10 cellular contexts compared by ENCODE assay signal in the genomic region with DNA sequence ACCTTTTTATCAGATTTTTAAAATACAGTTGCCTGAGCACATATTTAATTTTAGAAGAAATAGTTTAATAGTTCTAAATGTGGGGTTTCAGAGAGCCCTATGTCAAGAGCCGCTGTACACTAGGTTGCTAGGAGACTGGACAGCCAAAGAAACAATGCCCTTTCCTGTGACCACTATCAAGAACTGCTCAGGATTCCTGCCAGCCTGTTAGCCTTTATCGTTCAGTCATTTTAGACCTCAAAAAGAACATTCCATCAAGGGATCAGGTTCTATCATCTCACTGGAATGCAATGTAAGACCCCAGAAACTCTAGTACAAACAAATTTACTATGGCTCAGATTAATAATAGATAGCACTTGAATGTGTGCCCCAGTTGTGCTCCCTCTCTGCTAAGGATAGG.
DNase-seq lines count a peak whose midpoint lies in the region; ATAC-seq, FAIRE-seq and TF ChIP-seq lines count a peak whose summit lies in the region.
"Had no signal": no experiment of that assay in that cellular context is flagged by ENCODE, and none has a peak within 500 bp of the region (broad histone marks: within the 10 kb centered on the region; RNA-seq: fewer than 3 reads in every experiment).

No MANE protein-coding gene starts in this region.

- H3K79me2 ChIP-seq in endothelial cell of umbilical vein (ENCODE audit: control insufficient read depth, insufficient read depth, low read length): peaks cover 33% of the 10 kb centered on the region

- no peaks in the 10 kb centered on the region for H3K36me3 ChIP-seq in Peyer's patch
- no peaks in the 10 kb centered on the region for H3K36me3 ChIP-seq in endothelial cell of umbilical vein (ENCODE audit: control insufficient read depth in 2 of 2, extremely low read depth in 1 of 2, insufficient read depth in 2 of 2, low read length in 2 of 2)
- no peaks in the 10 kb centered on the region for H3K36me3 ChIP-seq in mucosa of rectum (ENCODE audit: control insufficient read depth in 2 of 2, insufficient read depth in 2 of 2, low read length in 2 of 2)
- no peaks in the 10 kb centered on the region for H3K36me3 ChIP-seq in tibial artery

- H3K4me3 ChIP-seq in Peyer's patch (no peak overlapping the region), endothelial cell of umbilical vein (replicated peaks in 1 of 3; ENCODE audit: insufficient read depth in 1 of 3, low read depth in 1 of 3, low read length in 3 of 3) (peak overlapping the region in 1 of 3 experiments; percentile 95), mucosa of rectum (ENCODE audit: low read length in 2 of 2) (no peak overlapping the region), tibial artery (no peak overlapping the region)

- TF ChIP-seq POLR2A in Peyer's patch (IDR thresholded peaks at IDR 0.05) (no peak), endothelial cell of umbilical vein (IDR thresholded peaks at IDR 0.05; ENCODE audit: low read depth, low read length) (no peak)

- no peaks in the 10 kb centered on the region for H4K20me1 ChIP-seq in endothelial cell of umbilical vein (replicated peaks; ENCODE audit: control insufficient read depth, extremely low read depth, insufficient read depth, low read length)

- ATAC-seq in HG02870 (IDR thresholded peaks at IDR 0.05; ENCODE audit: unreplicated experiment): no peak

- H3K9ac ChIP-seq in endothelial cell of umbilical vein (replicated peaks; ENCODE audit: extremely low read depth, insufficient read depth, low read length) (peak overlapping the region; percentile 100), mucosa of rectum (ENCODE audit: low read depth in 1 of 2, low read length in 2 of 2) (no peak overlapping the region)

- no peaks in the 10 kb centered on the region for H3K9me1 ChIP-seq in endothelial cell of umbilical vein (replicated peaks; ENCODE audit: control insufficient read depth, extremely low read depth, insufficient read depth, low read length)

- H3K4me1 ChIP-seq in Peyer's patch: peaks cover 0 to 3% (median 0%) of the 10 kb centered on the region in 4 donors
- H3K4me1 ChIP-seq in endothelial cell of umbilical vein (ENCODE audit: control insufficient read depth, extremely low read depth, insufficient read depth, low read length): peaks cover 60% of the 10 kb centered on the region
- peaks cover 0 to 4% of the 10 kb centered on the region in 2 donors for H3K4me1 ChIP-seq in mucosa of rectum (ENCODE audit: control insufficient read depth in 2 of 2, insufficient read depth in 2 of 2, low read length in 2 of 2)
- H3K4me1 ChIP-seq in tibial artery: peaks cover 0 to 45% (median 28%) of the 10 kb centered on the region in 4 donors

- H2AFZ ChIP-seq in endothelial cell of umbilical vein (ENCODE audit: low read depth, low read length): no peak overlapping the region

- FAIRE-seq in endothelial cell of umbilical vein (lab: Jason Lieb, UNC): peak; percentile 82

- no peaks in the 10 kb centered on the region for H3K27me3 ChIP-seq in Peyer's patch
- no peaks in the 10 kb centered on the region for H3K27me3 ChIP-seq in endothelial cell of umbilical vein (ENCODE audit: control insufficient read depth in 2 of 2, insufficient read depth in 2 of 2, low read length in 2 of 2)
- H3K27me3 ChIP-seq in mucosa of rectum (ENCODE audit: control insufficient read depth in 2 of 2, insufficient read depth in 2 of 2, low read length in 2 of 2): no peaks in the 10 kb centered on the region
- no peaks in the 10 kb centered on the region for H3K27me3 ChIP-seq in tibial artery

- no peak for TF ChIP-seq CTCF in Peyer's patch (IDR thresholded peaks at IDR 0.05)
- no peak for TF ChIP-seq CTCF in endothelial cell of umbilical vein (IDR thresholded peaks at IDR 0.05; ENCODE audit: extremely low read depth in 1 of 2, insufficient read depth in 1 of 2, low read depth in 1 of 2, low read length in 2 of 2)
- no peak for TF ChIP-seq CTCF in tibial artery (IDR thresholded peaks at IDR 0.05)

- CTCF ChIA-PET in endothelial cell of umbilical vein (lab: Charles Lee): interaction anchor here (0.6 to 2.9 kb wide), 6 partner anchors 69 to 207 kb away, joined by 3 to 17 read pairs (median 8); a partner anchor contains a TSS

- no TSS peak for BruUV-seq in endothelial cell of umbilical vein (replicated peaks; lab: Mats Ljungman, UMichigan)

- dilution Hi-C loops in endothelial cell of umbilical vein (cut with MboI; ENCODE audit: extremely low pct_ligation_motif_present, low sequenced_read_pairs): no loop called here

- POLR2A ChIA-PET in endothelial cell of umbilical vein (lab: Charles Lee): interaction anchor here (0.8 to 7.9 kb wide), 5 partner anchors 45 to 184 kb away, joined by 6 to 200 read pairs (median 15); a partner anchor contains a TSS

- peak overlapping the region in 3 of 4 donors; percentile 55 to 85 (median 72) for H3K27ac ChIP-seq in Peyer's patch
- peak overlapping the region; percentile 100 for H3K27ac ChIP-seq in endothelial cell of umbilical vein (ENCODE audit: insufficient read depth, low read depth, low read length)
- H3K27ac ChIP-seq in mucosa of rectum (ENCODE audit: low read depth in 2 of 2, low read length in 2 of 2): peak overlapping the region; percentile 72 to 82
- peak overlapping the region; percentile 83 for H3K27ac ChIP-seq in tibial artery

- peak overlapping the region; percentile 100 for H3K4me2 ChIP-seq in endothelial cell of umbilical vein (ENCODE audit: insufficient read depth, low read length)

- H3K9me3 ChIP-seq in Peyer's patch (no peaks in the 10 kb centered on the region), endothelial cell of umbilical vein (replicated peaks; ENCODE audit: control insufficient read depth, insufficient read depth, low read length) (no peaks in the 10 kb centered on the region), mucosa of rectum (ENCODE audit: control insufficient read depth in 2 of 2, low read length in 2 of 2) (no peaks in the 10 kb centered on the region), tibial artery (no peaks in the 10 kb centered on the region)

- intact Hi-C loops in endothelial cell of umbilical vein (cut with micrococcal nuclease): loop anchor here (1.0 kb wide), 3 partner anchors 29 to 181 kb away; a partner anchor contains a TSS
- intact Hi-C loops in tibial artery (cut with DNase I; ENCODE audit: low total_unique reads): loop anchor here (5.0 kb wide), 1 partner anchor 180 kb away; a partner anchor contains a TSS

- DNase-seq in Peyer's patch (no peak), endothelial cell of umbilical vein (ENCODE audit: low read depth, low spot score) (peak; percentile 92), tibial artery (no peak), NCI-H748 (lab: John Stamatoyannopoulos, UW; ENCODE audit: unreplicated experiment) (no peak), GDM1 (lab: John Stamatoyannopoulos, UW) (no peak)
- DNase-seq: activated CD4-positive, alpha-beta memory T cell treated with anti-CD3 and anti-CD28 coated beads, Interleukin-2, amount 10 ng/mL, durations not matched to agents 7 days and 5 days; immature natural killer cell; stimulated activated CD4-positive, alpha-beta T cell treated with anti-CD3 and anti-CD28 coated beads, Interleukin-2, amount 100 ng/mL, for 48 hours had no signal

TF ChIP-seq in endothelial cell of umbilical vein, 7 proteins besides CTCF, POLR2A, EP300 and RAD21:
- TF ChIP-seq JUN (IDR thresholded peaks at IDR 0.05; ENCODE audit: borderline replicate concordance, insufficient read depth, insufficient read length, low read depth) (peak; percentile 69), EZH2 (IDR thresholded peaks at IDR 0.05; ENCODE audit: borderline replicate concordance, low read depth, low read length, severe bottlenecking) (no peak), FOS (IDR thresholded peaks at IDR 0.05; ENCODE audit: borderline replicate concordance, insufficient read depth, low read length) (no peak), GATA2 (IDR thresholded peaks at IDR 0.05; ENCODE audit: insufficient read depth, insufficient read length, low read depth, low read length) (peak; percentile 74)
